9 cellular contexts compared by ENCODE assay signal in genomic region chr9:36166150-36166927, GRCh38. TPM values are rescaled to one million over a fixed set of nuclear protein-coding genes. Genes with fewer than 3 reads are reported as not detected.
DNase-seq lines count a peak whose midpoint lies in the region; ATAC-seq, FAIRE-seq and TF ChIP-seq lines count a peak whose summit lies in the region.
"Had no signal": no experiment of that assay in that cellular context is flagged by ENCODE, and none has a peak within 500 bp of the region (broad histone marks: within the 10 kb centered on the region; RNA-seq: fewer than 3 reads in every experiment).

No MANE protein-coding gene starts in this region.

- intact Hi-C loops in colonic mucosa (cut with DNase I) (loop anchor here (2.0 kb wide), 1 partner anchor 64 kb away; no protein-coding TSS in a partner anchor), HepG2 (cut with micrococcal nuclease; ENCODE audit: unreplicated experiment) (loop anchor here (1.0 to 5.0 kb wide), 3 partner anchors 63 to 209 kb away; partner anchors contain the start of gene OR2S2)

- peak; percentile 94 for TF ChIP-seq CTCF in colonic mucosa (IDR thresholded peaks at IDR 0.05)
- TF ChIP-seq CTCF in HepG2 (CRISPR knock-in tag; IDR thresholded peaks at IDR 0.05) = peak; percentile 95

- H4K20me1 ChIP-seq in HepG2 (ENCODE audit: insufficient read depth, low read length) = no peaks in the 10 kb centered on the region

- TF ChIP-seq POLR2A in HepG2 (IDR thresholded peaks at IDR 0.05; ENCODE audit: insufficient read depth in 1 of 2, low read depth in 2 of 2, low read length in 2 of 2) = no peak

- POLR2A ChIA-PET in HepG2 (lab: Yijun Ruan, JAX) = no interaction called here

- ATAC-seq in HG03064 (IDR thresholded peaks at IDR 0.05; ENCODE audit: low read depth, unreplicated experiment) = peak; percentile 78
- peak; percentile 94 for ATAC-seq in HepG2

- DNase-seq in NCI-H2081 (lab: John Stamatoyannopoulos, UW) = peak; percentile 74 to 77
- no peak for DNase-seq in NCI-H2081 treated with DMSO at 0.1 percent for 48 hours (lab: John Stamatoyannopoulos, UW)
- DNase-seq in NCI-H345 treated with DMSO at 0.1 percent for 48 hours (lab: John Stamatoyannopoulos, UW; ENCODE audit: unreplicated experiment) = peak; percentile 59
- DNase-seq in activated CD4-positive, alpha-beta T cell treated with anti-CD3 and anti-CD28 coated beads for 4 hours = peak; percentile 75 to 80
- peak; percentile 85 for DNase-seq in colonic mucosa
- peak; percentile 57 for DNase-seq in HepG2 (ENCODE audit: low spot score)
- peak; percentile 67 for DNase-seq in stimulated activated CD4-positive, alpha-beta T cell treated with anti-CD3 and anti-CD28 coated beads, Interleukin-2, amount 100 ng/mL, for 4 hours (ENCODE audit: low read depth)

- TF ChIP-seq EP300 in HepG2 (IDR thresholded peaks at IDR 0.05; ENCODE audit: low read depth in 2 of 2, low read length in 2 of 2) = no peak
- no peak for TF ChIP-seq EP300 in HepG2 (CRISPR knock-in tag; IDR thresholded peaks at IDR 0.05; ENCODE audit: borderline replicate concordance)

- H3K36me3 ChIP-seq in colonic mucosa (no peaks in the 10 kb centered on the region), HepG2 (replicated peaks in 1 of 2; ENCODE audit: control insufficient read depth in 1 of 2, insufficient read depth in 2 of 2, low read length in 2 of 2) (no peaks in the 10 kb centered on the region)

- H3K9ac ChIP-seq in colonic mucosa (ENCODE audit: low read depth in 2 of 2, low read length in 2 of 2) = peak overlapping the region in 1 of 2 donors; percentile 67
- H3K9ac ChIP-seq in HepG2 (ENCODE audit: insufficient read depth, low read depth, low read length) = no peak overlapping the region

- 18% methylated on average over 23 of the region's 59 CpGs for WGBS in HepG2 (ENCODE audit: low lambda C conversion rate)

- no peaks in the 10 kb centered on the region for H3K79me2 ChIP-seq in HepG2 (ENCODE audit: insufficient read depth, low read length)

- no TSS peak for BruUV-seq in HepG2 (replicated peaks; lab: Mats Ljungman, UMichigan)

- in situ Hi-C loops in HepG2 (cut with HindIII; ENCODE audit: extremely low pct_ligation_motif_present, low pct_unique_long_range_greater_than_20kb) = loop anchor here (5.0 kb wide), 1 partner anchor 64 kb away; no protein-coding TSS in a partner anchor

- H3K9me3 ChIP-seq in colonic mucosa (no peaks in the 10 kb centered on the region), HepG2 (ENCODE audit: low read length) (no peaks in the 10 kb centered on the region)

- H3K4me2 ChIP-seq in HepG2 (ENCODE audit: low read depth, low read length) = peak overlapping the region; percentile 73

- H3K4me3 ChIP-seq in colonic mucosa (peak overlapping the region; percentile 46), HepG2 (replicated peaks in 1 of 3; ENCODE audit: insufficient read depth in 1 of 3, low read depth in 2 of 3, low read length in 3 of 3) (peak overlapping the region in 1 of 3 experiments; percentile 54; a peak in 3 of 6 replicates)

- peak; percentile 93 for TF ChIP-seq RAD21 in HepG2 (CRISPR knock-in tag; IDR thresholded peaks at IDR 0.05)

- no peak overlapping the region for H2AFZ ChIP-seq in HepG2 (ENCODE audit: low read length)

- no peak for FAIRE-seq in HepG2 (lab: Jason Lieb, UNC)
- FAIRE-seq: G401.6 had no signal

- H3K4me1 ChIP-seq in colonic mucosa (peaks cover 3% of the 10 kb centered on the region), HepG2 (ENCODE audit: insufficient read depth, low read length) (peaks cover 9% of the 10 kb centered on the region; the same call in 1 of the 2 replicates)

- H3K27me3 ChIP-seq in colonic mucosa = no peaks in the 10 kb centered on the region
- H3K27me3 ChIP-seq in HepG2 (ENCODE audit: control insufficient read depth in 1 of 2, insufficient read depth in 2 of 2, low read length in 2 of 2) = peaks cover 6 to 40% of the 10 kb centered on the region in 2 experiments; a peak in 4 of 5 replicates

- peak overlapping the region; percentile 65 for H3K27ac ChIP-seq in colonic mucosa
- no peak overlapping the region for H3K27ac ChIP-seq in HepG2 (ENCODE audit: extremely low read length, insufficient read depth, low read length)

- CTCF ChIA-PET in HepG2 (lab: Yijun Ruan, JAX; ENCODE audit: low intra/inter-chr PET ratio, low total read pairs) = interaction anchor here (0.6 to 3.8 kb wide), 3 partner anchors 63 to 211 kb away, joined by 3 to 40 read pairs (median 13); no protein-coding TSS in a partner anchor

RNA-seq across cellular contexts. Expression of gene CCIN, which starts 2.8 kb away (rescaled TPM):
- total RNA-seq in colonic mucosa (under 1 TPM in 1 of 2 donors, not detected in 1; 0.32 TPM), HepG2 (2016; rRNA removed; fragmentation: Illumina TruSeq; extraction: Trizol) (not detected in 2 replicates)
- total RNA-seq in HepG2 (2016; cell fraction: cytosol; rRNA removed; fragmentation: Illumina TruSeq; extraction: Trizol; ENCODE audit: low read depth) = not detected in 2 replicates
- total RNA-seq in HepG2 (2016; cell fraction: insoluble cytoplasmic fraction; rRNA removed; fragmentation: Illumina TruSeq; extraction: Trizol) = not detected in 2 replicates
- not detected in 2 replicates for total RNA-seq in HepG2 (2016; cell fraction: membrane; rRNA removed; fragmentation: Illumina TruSeq; extraction: Trizol)
- total RNA-seq in HepG2 (2016; cell fraction: nucleus; rRNA removed; fragmentation: Illumina TruSeq; extraction: Trizol) = not detected in 2 replicates
- polyA plus RNA-seq in HepG2 (2011; rRNA removed) = not detected in 2 replicates
- polyA plus RNA-seq in HepG2 (2011; cell fraction: cytosol; rRNA removed) = 0.04 TPM in 1 of 2 replicates, not detected in the other
- 0.07 TPM in 1 of 2 replicates, not detected in the other for polyA plus RNA-seq in HepG2 (2011; cell fraction: nucleus; rRNA removed)
- polyA plus RNA-seq in HepG2 (2012) = not detected in 2 replicates
- not detected in 2 replicates for polyA plus RNA-seq in HepG2 (2016; cell fraction: cytosol; fragmentation: Illumina TruSeq; extraction: Trizol; ENCODE audit: low read depth)
- polyA plus RNA-seq in HepG2 (2016; cell fraction: insoluble cytoplasmic fraction; fragmentation: Illumina TruSeq; extraction: Trizol; ENCODE audit: low read depth) = not detected in 2 replicates
- not detected in 2 replicates for polyA plus RNA-seq in HepG2 (2016; cell fraction: membrane; fragmentation: Illumina TruSeq; extraction: Trizol; ENCODE audit: low read depth)
- polyA plus RNA-seq in HepG2 (2016; cell fraction: nucleus; fragmentation: Illumina TruSeq; extraction: Trizol; ENCODE audit: insufficient read depth, low read depth) = not detected in 2 replicates
- not detected in 2 replicates for polyA minus RNA-seq in HepG2 (2011; rRNA and poly(A)+ RNA removed; ENCODE audit: low replicate concordance)
- not detected in 2 replicates for polyA minus RNA-seq in HepG2 (2011; cell fraction: cytosol; rRNA and poly(A)+ RNA removed)
- not detected in 2 replicates for polyA minus RNA-seq in HepG2 (2011; cell fraction: nucleus; rRNA and poly(A)+ RNA removed)

RNA-seq across cellular contexts. Expression of gene CLTA, which starts 24.4 kb away (rescaled TPM):
- total RNA-seq in colonic mucosa (100 to 1,000 TPM; 210 to 312 TPM), HepG2 (2016; rRNA removed; fragmentation: Illumina TruSeq; extraction: Trizol) (222 and 227 TPM in 2 replicates)
- 77.4 and 77.5 TPM in 2 replicates for total RNA-seq in HepG2 (2016; cell fraction: cytosol; rRNA removed; fragmentation: Illumina TruSeq; extraction: Trizol; ENCODE audit: low read depth)
- 223 and 230 TPM in 2 replicates for total RNA-seq in HepG2 (2016; cell fraction: insoluble cytoplasmic fraction; rRNA removed; fragmentation: Illumina TruSeq; extraction: Trizol)
- total RNA-seq in HepG2 (2016; cell fraction: membrane; rRNA removed; fragmentation: Illumina TruSeq; extraction: Trizol) = 134 and 142 TPM in 2 replicates
- 66.4 and 74.6 TPM in 2 replicates for total RNA-seq in HepG2 (2016; cell fraction: nucleus; rRNA removed; fragmentation: Illumina TruSeq; extraction: Trizol)
- 110 and 143 TPM in 2 replicates for polyA plus RNA-seq in HepG2 (2011; rRNA removed)
- polyA plus RNA-seq in HepG2 (2011; cell fraction: cytosol; rRNA removed) = 131 and 141 TPM in 2 replicates
- polyA plus RNA-seq in HepG2 (2011; cell fraction: nucleus; rRNA removed) = 33.5 and 40.0 TPM in 2 replicates
- polyA plus RNA-seq in HepG2 (2012) = 138 and 142 TPM in 2 replicates
- polyA plus RNA-seq in HepG2 (2016; cell fraction: cytosol; fragmentation: Illumina TruSeq; extraction: Trizol; ENCODE audit: low read depth) = 80.6 and 83.8 TPM in 2 replicates
- 243 and 252 TPM in 2 replicates for polyA plus RNA-seq in HepG2 (2016; cell fraction: insoluble cytoplasmic fraction; fragmentation: Illumina TruSeq; extraction: Trizol; ENCODE audit: low read depth)
- 122 and 129 TPM in 2 replicates for polyA plus RNA-seq in HepG2 (2016; cell fraction: membrane; fragmentation: Illumina TruSeq; extraction: Trizol; ENCODE audit: low read depth)
- 116 and 119 TPM in 2 replicates for polyA plus RNA-seq in HepG2 (2016; cell fraction: nucleus; fragmentation: Illumina TruSeq; extraction: Trizol; ENCODE audit: insufficient read depth, low read depth)
- 57.2 and 96.3 TPM in 2 replicates for polyA minus RNA-seq in HepG2 (2011; rRNA and poly(A)+ RNA removed; ENCODE audit: low replicate concordance)
- polyA minus RNA-seq in HepG2 (2011; cell fraction: cytosol; rRNA and poly(A)+ RNA removed) = 62.5 and 79.0 TPM in 2 replicates
- polyA minus RNA-seq in HepG2 (2011; cell fraction: nucleus; rRNA and poly(A)+ RNA removed) = 17.6 and 26.5 TPM in 2 replicates

RNA-seq across cellular contexts. Expression of gene GLIPR2, which starts 29.8 kb away (rescaled TPM):
- total RNA-seq in colonic mucosa = 10 to 100 TPM; 33.1 to 44.9 TPM
- 0.27 and 0.42 TPM in 2 replicates for total RNA-seq in HepG2 (2016; rRNA removed; fragmentation: Illumina TruSeq; extraction: Trizol)
- total RNA-seq in HepG2 (2016; cell fraction: cytosol; rRNA removed; fragmentation: Illumina TruSeq; extraction: Trizol; ENCODE audit: low read depth) = not detected in 2 replicates
- 0.50 and 0.52 TPM in 2 replicates for total RNA-seq in HepG2 (2016; cell fraction: insoluble cytoplasmic fraction; rRNA removed; fragmentation: Illumina TruSeq; extraction: Trizol)
- 0.21 and 0.40 TPM in 2 replicates for total RNA-seq in HepG2 (2016; cell fraction: membrane; rRNA removed; fragmentation: Illumina TruSeq; extraction: Trizol)
- 0.19 TPM in 1 of 2 replicates, not detected in the other for total RNA-seq in HepG2 (2016; cell fraction: nucleus; rRNA removed; fragmentation: Illumina TruSeq; extraction: Trizol)
- 0.08 and 0.29 TPM in 2 replicates for polyA plus RNA-seq in HepG2 (2011; rRNA removed)
- polyA plus RNA-seq in HepG2 (2011; cell fraction: cytosol; rRNA removed) = 0.07 and 0.22 TPM in 2 replicates
- polyA plus RNA-seq in HepG2 (2011; cell fraction: nucleus; rRNA removed) = 0.07 TPM in 1 of 2 replicates, not detected in the other
- 0.21 TPM in 1 of 2 replicates, not detected in the other for polyA plus RNA-seq in HepG2 (2012)
- 0.07 and 0.14 TPM in 2 replicates for polyA plus RNA-seq in HepG2 (2016; cell fraction: cytosol; fragmentation: Illumina TruSeq; extraction: Trizol; ENCODE audit: low read depth)
- 0.35 and 0.75 TPM in 2 replicates for polyA plus RNA-seq in HepG2 (2016; cell fraction: insoluble cytoplasmic fraction; fragmentation: Illumina TruSeq; extraction: Trizol; ENCODE audit: low read depth)
- polyA plus RNA-seq in HepG2 (2016; cell fraction: membrane; fragmentation: Illumina TruSeq; extraction: Trizol; ENCODE audit: low read depth) = 0.18 and 0.30 TPM in 2 replicates
- 0.25 and 0.44 TPM in 2 replicates for polyA plus RNA-seq in HepG2 (2016; cell fraction: nucleus; fragmentation: Illumina TruSeq; extraction: Trizol; ENCODE audit: insufficient read depth, low read depth)
- polyA minus RNA-seq in HepG2 (2011; rRNA and poly(A)+ RNA removed; ENCODE audit: low replicate concordance) = 0.23 TPM in 1 of 2 replicates, not detected in the other
- polyA minus RNA-seq in HepG2 (2011; cell fraction: cytosol; rRNA and poly(A)+ RNA removed) = not detected in 2 replicates
- polyA minus RNA-seq in HepG2 (2011; cell fraction: nucleus; rRNA and poly(A)+ RNA removed) = not detected in 2 replicates

Comparison
In these comparisons a context has a peak if more than half of its experiments do, and no peak if none do; other contexts are left out.
1. RNA of gene GLIPR2, which starts 29.8 kb away (total RNA-seq): 33.1 to 44.9 TPM in colonic mucosa; 0.19 to 0.52 TPM in HepG2; every median in the first group is over 10 times any median in the second.